In the genomic region with DNA sequence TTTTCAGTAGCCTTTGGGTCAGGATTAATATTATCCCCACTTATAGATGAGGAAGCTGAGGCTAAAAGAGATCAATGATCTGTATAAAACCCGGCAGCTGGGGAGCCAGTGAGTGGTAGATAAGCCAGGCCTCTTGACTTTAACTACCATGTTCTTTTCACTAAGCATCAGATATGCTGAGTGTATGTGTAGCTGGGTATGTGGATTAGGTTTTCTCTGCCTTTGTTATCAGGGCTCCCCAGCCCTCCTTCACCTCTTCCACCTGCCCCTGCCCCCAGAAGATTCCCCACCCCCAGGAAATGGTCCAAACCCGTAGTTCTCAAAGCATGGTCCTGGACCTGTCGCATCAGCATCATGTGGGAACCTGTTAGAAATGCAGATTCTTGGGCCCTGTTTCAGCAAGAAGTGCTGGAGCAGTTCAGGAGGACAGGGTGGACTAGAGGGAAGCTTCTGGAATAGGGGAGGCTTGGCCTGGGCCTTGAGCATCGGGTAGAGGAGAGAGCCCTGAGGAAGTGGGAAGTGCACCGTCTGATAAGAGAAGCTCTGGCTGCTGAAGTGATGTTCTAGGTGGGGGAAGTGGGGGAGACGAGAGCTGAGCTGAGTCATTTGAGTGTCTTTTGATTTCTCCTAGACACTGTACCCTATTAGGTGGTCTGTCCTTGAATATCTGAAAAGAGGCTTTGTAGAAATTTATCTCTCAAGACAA, we compare ENCODE assay signal across 1 cellular context.
A peak's percentile ranks its signal among the peaks of the same experiment; 100 is the strongest.
TF ChIP-seq lines count a peak whose summit lies in the region.

No MANE protein-coding gene starts in this region.

TF ChIP-seq in K562, 482 proteins besides CTCF, POLR2A, EP300 and RAD21 (continued from another document and continues in another):
- TF ChIP-seq FOXM1 (IDR thresholded peaks at IDR 0.05; ENCODE audit: low read depth) (peak; percentile 51; the same call in 1 of the 2 replicates), FOXM1 (CRISPR knock-in tag; IDR thresholded peaks at IDR 0.05; ENCODE audit: low read depth) (no peak), HMGN3 (IDR thresholded peaks at IDR 0.05; ENCODE audit: borderline replicate concordance, extremely low read depth, insufficient read length, low read depth, low read length) (no peak), STAT5A (IDR thresholded peaks at IDR 0.05; ENCODE audit: borderline replicate concordance, low read length) (peak; percentile 41; the same call in 1 of the 2 replicates), C11orf30 (IDR thresholded peaks at IDR 0.05; ENCODE audit: low read depth) (peak; percentile 4; the same call in 1 of the 2 replicates), ZNF12 (CRISPR knock-in tag; IDR thresholded peaks at IDR 0.05) (no peak), ZNF224 (CRISPR knock-in tag; IDR thresholded peaks at IDR 0.05) (no peak), ZBTB12 (CRISPR knock-in tag; IDR thresholded peaks at IDR 0.05) (no peak), ZNF444 (CRISPR knock-in tag; IDR thresholded peaks at IDR 0.05) (no peak), SAFB (IDR thresholded peaks at IDR 0.05; ENCODE audit: borderline replicate concordance, low read depth, low read length) (no peak), TAL1 (IDR thresholded peaks at IDR 0.05) (peak; percentile 83), EGR1 (conservative IDR thresholded peaks at IDR 0.05) (no peak), ZNF175 (CRISPR knock-in tag; IDR thresholded peaks at IDR 0.05; ENCODE audit: low read depth) (0 out of 2 replicates have a peak, but pooled peaks have one; percentile 25), NELFE (IDR thresholded peaks at IDR 0.05; ENCODE audit: insufficient read depth, insufficient read length) (no peak), CEBPG (CRISPR knock-in tag; IDR thresholded peaks at IDR 0.05) (no peak), CEBPG (tag; conservative IDR thresholded peaks at IDR 0.05 in 1 of 2, IDR thresholded peaks at IDR 0.05 in 1 of 2) (no peak), ZNF589 (CRISPR knock-in tag; IDR thresholded peaks at IDR 0.05; ENCODE audit: low read depth) (0 out of 2 replicates have a peak, but pooled peaks have one; percentile 39), CAMTA2 (CRISPR knock-in tag; conservative IDR thresholded peaks at IDR 0.05) (no peak), ZNF436 (CRISPR knock-in tag; IDR thresholded peaks at IDR 0.05) (no peak), FOSL1 (tag; conservative IDR thresholded peaks at IDR 0.05) (no peak; the same call in none of the 2 replicates), HBP1 (CRISPR knock-in tag; IDR thresholded peaks at IDR 0.05) (no peak), SPI1 (IDR thresholded peaks at IDR 0.05; ENCODE audit: borderline replicate concordance, low read depth, low read length) (peak; percentile 88), NCOR1 (IDR thresholded peaks at IDR 0.05) (peak; percentile 61), RBM22 (IDR thresholded peaks at IDR 0.05; ENCODE audit: low read depth, low read length, poor library complexity, severe bottlenecking) (no peak), E2F5 (CRISPR knock-in tag; IDR thresholded peaks at IDR 0.05) (no peak), NFXL1 (CRISPR knock-in tag; IDR thresholded peaks at IDR 0.05) (no peak), TCF3 (CRISPR knock-in tag; IDR thresholded peaks at IDR 0.05) (peak; percentile 82), NFE2 (IDR thresholded peaks at IDR 0.05; ENCODE audit: low read depth) (peak; percentile 47), NFIC (IDR thresholded peaks at IDR 0.05) (peak; percentile 43), SMC3 (conservative IDR thresholded peaks at IDR 0.05; ENCODE audit: insufficient read depth, low read depth, low read length) (no peak), CBFA2T3 (IDR thresholded peaks at IDR 0.05) (peak; percentile 85), ZNF639 (CRISPR knock-in tag; conservative IDR thresholded peaks at IDR 0.05 in 1 of 2, IDR thresholded peaks at IDR 0.05 in 1 of 2) (0 out of 4 replicates have a peak, but pooled peaks of 1 of the 2 experiments have one; percentile 47), MAX (CRISPR knock-in tag; IDR thresholded peaks at IDR 0.05) (no peak), ESRRA (IDR thresholded peaks at IDR 0.05; ENCODE audit: borderline replicate concordance, low read depth) (no peak), ZMIZ1 (IDR thresholded peaks at IDR 0.05; ENCODE audit: low read depth in 2 of 2, low read length in 2 of 2) (0 out of 4 replicates have a peak, but pooled peaks of 1 of the 2 experiments have one; percentile 12), DIDO1 (tag; IDR thresholded peaks at IDR 0.05; ENCODE audit: low read depth) (no peak), RCOR1 (IDR thresholded peaks at IDR 0.05; ENCODE audit: borderline replicate concordance in 1 of 2, low read depth in 2 of 2, low read length in 2 of 2) (no peak), ZNF239 (CRISPR knock-in tag; IDR thresholded peaks at IDR 0.05) (no peak), ZFP30 (CRISPR knock-in tag; IDR thresholded peaks at IDR 0.05; ENCODE audit: borderline replicate concordance) (no peak), ZNF507 (tag; conservative IDR thresholded peaks at IDR 0.05) (no peak), CBFA2T2 (conservative IDR thresholded peaks at IDR 0.05) (peak; percentile 82), ZNF41 (CRISPR knock-in tag; conservative IDR thresholded peaks at IDR 0.05) (no peak), ARID1B (IDR thresholded peaks at IDR 0.05) (peak; percentile 83), MTA2 (IDR thresholded peaks at IDR 0.05; ENCODE audit: low read depth) (peak; percentile 48; the same call in 1 of the 2 replicates), E2F4 (CRISPR knock-in tag; IDR thresholded peaks at IDR 0.05; ENCODE audit: low read depth) (no peak)
- TF ChIP-seq, protein P1, sequence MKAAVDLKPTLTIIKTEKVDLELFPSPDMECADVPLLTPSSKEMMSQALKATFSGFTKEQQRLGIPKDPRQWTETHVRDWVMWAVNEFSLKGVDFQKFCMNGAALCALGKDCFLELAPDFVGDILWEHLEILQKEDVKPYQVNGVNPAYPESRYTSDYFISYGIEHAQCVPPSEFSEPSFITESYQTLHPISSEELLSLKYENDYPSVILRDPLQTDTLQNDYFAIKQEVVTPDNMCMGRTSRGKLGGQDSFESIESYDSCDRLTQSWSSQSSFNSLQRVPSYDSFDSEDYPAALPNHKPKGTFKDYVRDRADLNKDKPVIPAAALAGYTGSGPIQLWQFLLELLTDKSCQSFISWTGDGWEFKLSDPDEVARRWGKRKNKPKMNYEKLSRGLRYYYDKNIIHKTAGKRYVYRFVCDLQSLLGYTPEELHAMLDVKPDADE (conservative IDR thresholded peaks at IDR 0.05; ENCODE audit: control insufficient read depth, low read depth, low read length), result no peak
- TF ChIP-seq, protein P2, sequence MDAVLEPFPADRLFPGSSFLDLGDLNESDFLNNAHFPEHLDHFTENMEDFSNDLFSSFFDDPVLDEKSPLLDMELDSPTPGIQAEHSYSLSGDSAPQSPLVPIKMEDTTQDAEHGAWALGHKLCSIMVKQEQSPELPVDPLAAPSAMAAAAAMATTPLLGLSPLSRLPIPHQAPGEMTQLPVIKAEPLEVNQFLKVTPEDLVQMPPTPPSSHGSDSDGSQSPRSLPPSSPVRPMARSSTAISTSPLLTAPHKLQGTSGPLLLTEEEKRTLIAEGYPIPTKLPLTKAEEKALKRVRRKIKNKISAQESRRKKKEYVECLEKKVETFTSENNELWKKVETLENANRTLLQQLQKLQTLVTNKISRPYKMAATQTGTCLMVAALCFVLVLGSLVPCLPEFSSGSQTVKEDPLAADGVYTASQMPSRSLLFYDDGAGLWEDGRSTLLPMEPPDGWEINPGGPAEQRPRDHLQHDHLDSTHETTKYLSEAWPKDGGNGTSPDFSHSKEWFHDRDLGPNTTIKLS (IDR thresholded peaks at IDR 0.05; ENCODE audit: borderline replicate concordance, low read depth), result no peak
- TF ChIP-seq, protein P3, sequence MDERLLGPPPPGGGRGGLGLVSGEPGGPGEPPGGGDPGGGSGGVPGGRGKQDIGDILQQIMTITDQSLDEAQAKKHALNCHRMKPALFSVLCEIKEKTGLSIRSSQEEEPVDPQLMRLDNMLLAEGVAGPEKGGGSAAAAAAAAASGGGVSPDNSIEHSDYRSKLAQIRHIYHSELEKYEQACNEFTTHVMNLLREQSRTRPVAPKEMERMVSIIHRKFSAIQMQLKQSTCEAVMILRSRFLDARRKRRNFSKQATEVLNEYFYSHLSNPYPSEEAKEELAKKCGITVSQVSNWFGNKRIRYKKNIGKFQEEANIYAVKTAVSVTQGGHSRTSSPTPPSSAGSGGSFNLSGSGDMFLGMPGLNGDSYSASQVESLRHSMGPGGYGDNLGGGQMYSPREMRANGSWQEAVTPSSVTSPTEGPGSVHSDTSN (CRISPR knock-in tag; IDR thresholded peaks at IDR 0.05; ENCODE audit: low read depth), result no peak
- TF ChIP-seq, protein P3 (tag; conservative IDR thresholded peaks at IDR 0.05; ENCODE audit: low read depth), result no peak
